Comparison of ENCODE assay signal across 30 cellular contexts in genomic region chr10:77648472-77648871, GRCh38. TPM values are rescaled to one million over a fixed set of nuclear protein-coding genes. Genes with fewer than 3 reads are reported as not detected.
A peak's percentile ranks its signal among the peaks of the same experiment; 100 is the strongest.
DNase-seq lines count a peak whose midpoint lies in the region; ATAC-seq, FAIRE-seq and TF ChIP-seq lines count a peak whose summit lies in the region.
"Had no signal": no experiment of that assay in that cellular context is flagged by ENCODE, and none has a peak within 500 bp of the region (broad histone marks: within the 10 kb centered on the region; RNA-seq: fewer than 3 reads in every experiment).

No MANE protein-coding gene starts in this region.

- H3K9me1 ChIP-seq in K562 (ENCODE audit: control insufficient read depth, insufficient read depth, low read length): no peaks in the 10 kb centered on the region

- no peak overlapping the region for H3K9ac ChIP-seq in K562 (ENCODE audit: insufficient read depth in 1 of 2, low read depth in 2 of 2, low read length in 2 of 2)

- H3K36me3 ChIP-seq in K562 (ENCODE audit: control insufficient read depth, insufficient read depth, low read length): no peaks in the 10 kb centered on the region
- H3K36me3 ChIP-seq: colonic mucosa, esophagus squamous epithelium, gastroesophageal sphincter, right atrium auricular region, suprapubic skin, WERI-Rb-1 had no signal

- no peak for TF ChIP-seq EP300 in K562 (IDR thresholded peaks at IDR 0.05; ENCODE audit: low read length)

- no peaks in the 10 kb centered on the region for H3K9me3 ChIP-seq in K562 (replicated peaks; ENCODE audit: control insufficient read depth, insufficient read depth, low read depth, low read length)
- H3K9me3 ChIP-seq: colonic mucosa, suprapubic skin had no signal

- CTCF ChIA-PET in K562 (lab: Yijun Ruan, JAX; ENCODE audit: low intra/inter-chr PET ratio): no interaction called here

- H3K4me2 ChIP-seq in K562 (ENCODE audit: insufficient read depth, low read length): no peak overlapping the region

- TF ChIP-seq POLR2A in K562 (conservative IDR thresholded peaks at IDR 0.05): no peak

- no peak overlapping the region for H2AFZ ChIP-seq in K562 (ENCODE audit: low read depth, low read length)

- no peak for FAIRE-seq in K562 (lab: Jason Lieb, UNC)
- FAIRE-seq: D721Med had no signal

- peak; percentile 54 for DNase-seq in NOMO-1 treated with DMSO at 0.1 percent for 48 hours (lab: John Stamatoyannopoulos, UW; ENCODE audit: unreplicated experiment)
- DNase-seq in NOMO-1 treated with dmso at 0.1 percent for 144 hours (lab: John Stamatoyannopoulos, UW; ENCODE audit: unreplicated experiment): no peak
- peak; percentile 77 for DNase-seq in NCI-H146 (lab: John Stamatoyannopoulos, UW)
- DNase-seq in K562 (ENCODE audit: extremely low read depth in 1 of 4, low spot score in 3 of 4): no peak
- DNase-seq in HuH-7.5 (ENCODE audit: low spot score): no peak
- no peak for DNase-seq in D341Med (ENCODE audit: low spot score)
- DNase-seq: ACHN; activated naive CD4-positive, alpha-beta T cell treated with anti-CD3 and anti-CD28 coated beads, Interleukin-2, amount 10 ng/mL, durations not matched to agents 7 days and 5 days; amygdala; C1 segment of cervical spinal cord; colonic mucosa; effector memory CD4-positive, alpha-beta T cell; esophagus squamous epithelium; hypothalamus; left ventricle myocardium superior; natural killer cell; NCI-H187; NCI-H345; NK-92 treated with Interleukin-12 subunit alpha and Interleukin-12 subunit beta, amount 100 ng/mL, for 24 hours; stimulated activated CD4-positive, alpha-beta T cell treated with anti-CD3 and anti-CD28 coated beads, Interleukin-4, amount 100 ng/mL, for 24 hours; stimulated activated naive B cell treated with anti-CD40 and anti-IgM and Interleukin-4, amounts not matched to agents 10 μg/mL and 1 μg/mL and 100 μg/mL, for 72 hours; T-helper 2 cell; WERI-Rb-1 had no signal

- no peak for TF ChIP-seq RAD21 in K562 (CRISPR knock-in tag; conservative IDR thresholded peaks at IDR 0.05 in 1 of 2, IDR thresholded peaks at IDR 0.05 in 1 of 2)

- POLR2A ChIA-PET in K562 (lab: Yijun Ruan, JAX): no interaction called here

- no peak overlapping the region for H3K4me3 ChIP-seq in K562
- H3K4me3 ChIP-seq: colonic mucosa, esophagus squamous epithelium, gastroesophageal sphincter, right atrium auricular region, suprapubic skin had no signal

- intact Hi-C loops in K562 (cut with micrococcal nuclease): loop anchor here (10.0 kb wide), 2 partner anchors 114 to 154 kb away; no protein-coding TSS in a partner anchor

- in situ Hi-C loops in K562 (cut with MboI): loop anchor here (25.0 kb wide), 1 partner anchor 261 kb away; no protein-coding TSS in a partner anchor

- TF ChIP-seq CTCF in K562 (IDR thresholded peaks at IDR 0.05 in 2 of 3, conservative IDR thresholded peaks at IDR 0.05 in 1 of 3; ENCODE audit: insufficient read depth in 2 of 3, low read depth in 1 of 3, low read length in 3 of 3): no peak

- ATAC-seq in K562 (no peak), GM21737 (IDR thresholded peaks at IDR 0.05; ENCODE audit: unreplicated experiment) (no peak)
- ATAC-seq: gastroesophageal sphincter; HCT116; left ventricle myocardium superior; natural killer cell; stimulated activated naive B cell treated with anti-CD40 and anti-IgM and Interleukin-4, amounts not matched to agents 10 μg/mL and 1 μg/mL and 100 μg/mL, for 72 hours had no signal

- no peaks in the 10 kb centered on the region; a peak in 1 of 5 replicates for H3K4me1 ChIP-seq in K562 (replicated peaks in 1 of 2; ENCODE audit: control insufficient read depth in 2 of 2, insufficient read depth in 2 of 2, low read length in 2 of 2)
- H3K4me1 ChIP-seq: colonic mucosa, esophagus squamous epithelium, gastroesophageal sphincter, right atrium auricular region, suprapubic skin had no signal

- BruUV-seq in K562 (replicated peaks; lab: Mats Ljungman, UMichigan): no TSS peak

- H3K79me2 ChIP-seq in K562 (ENCODE audit: control insufficient read depth, insufficient read depth, low read length): no peaks in the 10 kb centered on the region

- no peak overlapping the region for H3K27ac ChIP-seq in K562 (ENCODE audit: extremely low read depth, low read depth, low read length)
- H3K27ac ChIP-seq: colonic mucosa, esophagus squamous epithelium, gastroesophageal sphincter, right atrium auricular region, suprapubic skin, WERI-Rb-1 had no signal

- H4K20me1 ChIP-seq in K562 (replicated peaks; ENCODE audit: control insufficient read depth, insufficient read depth, low read length): no peaks in the 10 kb centered on the region

- H3K27me3 ChIP-seq in K562 (ENCODE audit: control insufficient read depth in 2 of 2, insufficient read depth in 2 of 2, low read length in 2 of 2): no peaks in the 10 kb centered on the region
- H3K27me3 ChIP-seq: colonic mucosa, gastroesophageal sphincter, right atrium auricular region had no signal

- WGBS in K562 (ENCODE audit: insufficient coverage, low coverage, missing lambda C conversion rate): 0% methylated on average over 1 of the region's 1 CpG

TF ChIP-seq in K562, 482 proteins besides CTCF, POLR2A, EP300 and RAD21 (continues in another document):
- TF ChIP-seq E2F3 (CRISPR knock-in tag; IDR thresholded peaks at IDR 0.05): no peak
- TF ChIP-seq CEBPG (CRISPR knock-in tag; IDR thresholded peaks at IDR 0.05): no peak
- TF ChIP-seq CEBPG (tag; conservative IDR thresholded peaks at IDR 0.05 in 1 of 2, IDR thresholded peaks at IDR 0.05 in 1 of 2): peak; percentile 6 to 66; a peak in 2 of 4 replicates
- no peak for TF ChIP-seq RBM15 (IDR thresholded peaks at IDR 0.05; ENCODE audit: insufficient read depth, low read length)
- peak; percentile 37 for TF ChIP-seq MEIS2 (IDR thresholded peaks at IDR 0.05; ENCODE audit: partially characterized antibody)
- TF ChIP-seq ETS2 (tag; IDR thresholded peaks at IDR 0.05; ENCODE audit: borderline replicate concordance, poor library complexity, severe bottlenecking): no peak

RNA-seq across cellular contexts. Expression of gene KCNMA1, which starts 10.9 kb away (rescaled TPM):
- total RNA-seq in K562 (2011; cell fraction: chromatin; rRNA removed; ENCODE audit: low replicate concordance): 0.69 and 1.8 TPM in 2 replicates
- 0.50 and 0.79 TPM in 2 replicates for total RNA-seq in K562 (2011; cell fraction: nucleolus; rRNA removed)
- 0.46 and 0.81 TPM in 2 replicates for total RNA-seq in K562 (2011; cell fraction: nucleoplasm; rRNA removed)
- total RNA-seq in K562 (2014; rRNA removed) (0.20 TPM in 1 of 2 replicates, not detected in the other), K562 (2014; rRNA removed; fragmentation: Illumina TruSeq; extraction: Trizol) (0.15 and 0.41 TPM in 2 replicates), K562 (2015; rRNA removed; fragmentation: Illumina TruSeq; extraction: Trizol) (0.08 and 0.18 TPM in 2 replicates), K562 (2021) (0.27 and 0.95 TPM in 2 replicates)
- polyA plus RNA-seq in K562 (2011; rRNA removed) (0.01 and 0.04 TPM in 2 replicates), K562 (2014; fragmentation: Illumina TruSeq; extraction: Trizol) (0.04 and 0.06 TPM in 2 replicates), K562 (2014; fragmentation: Nextera tagmentation; extraction: Ambion mirVana) (not detected), K562 (2014; rRNA removed) (not detected in 2 replicates)
- 0.01 TPM in 1 of 2 replicates, not detected in the other for polyA plus RNA-seq in K562 (2011; cell fraction: cytosol; rRNA removed)
- polyA plus RNA-seq in K562 (2011; cell fraction: nucleus; rRNA removed): 0.11 and 0.13 TPM in 2 replicates
- 0.04 and 0.84 TPM in 2 replicates for polyA plus RNA-seq in K562 (2012)
- 0.12 and 0.14 TPM in 2 replicates for polyA minus RNA-seq in K562 (2011; rRNA and poly(A)+ RNA removed)
- polyA minus RNA-seq in K562 (2011; cell fraction: cytosol; rRNA and poly(A)+ RNA removed): not detected in 2 replicates
- 0.13 and 0.33 TPM in 2 replicates for polyA minus RNA-seq in K562 (2011; cell fraction: nucleus; rRNA and poly(A)+ RNA removed)
- total RNA-seq: activated T-helper 1 cell treated with anti-CD3 and anti-CD28 coated beads, Interleukin-12 subunit alpha, Interleukin-12 subunit beta, Interleukin-2, Interleukin-4 antibody, amounts not matched to agents 30 ng/mL and 10 ng/mL and 1 ng/mL, durations not matched to agents 14 hours and 24 hours and 36 hours had no signal

Comparison
In these comparisons a context has a peak if more than half of its experiments do, and no peak if none do; other contexts are left out.
1. DNase-seq: peak in NOMO-1 treated with DMSO at 0.1 percent for 48 hours (single experiment) and NCI-H146 (single experiment); none in NOMO-1 treated with dmso at 0.1 percent for 144 hours (single experiment), K562 (0 of 4), HuH-7.5 (single experiment) and D341Med (single experiment).